In genomic region chr7:26551740-26552139, GRCh38 we compare ENCODE assay signal across 24 cellular contexts.
DNase-seq lines count a peak whose midpoint lies in the region; ATAC-seq, FAIRE-seq and TF ChIP-seq lines count a peak whose summit lies in the region.
"Had no signal": no experiment of that assay in that cellular context is flagged by ENCODE, and none has a peak within 500 bp of the region (broad histone marks: within the 10 kb centered on the region; RNA-seq: fewer than 3 reads in every experiment).

No MANE protein-coding gene starts in this region.

- H3K36me3 Mint-ChIP-seq in neural progenitor cell (no peaks in the 10 kb centered on the region), T-cell (no peaks in the 10 kb centered on the region)
- H3K36me3 Mint-ChIP-seq: CD14-positive monocyte; CD8-positive, alpha-beta memory T cell had no signal

- 42% methylated on average over 9 of the region's 9 CpGs for WGBS in HepG2 (ENCODE audit: low lambda C conversion rate)
- WGBS in right lobe of liver (ENCODE audit: insufficient coverage, low coverage, low lambda C conversion rate, missing lambda C conversion rate), result 63% methylated on average over 9 of the region's 9 CpGs

- no peaks in the 10 kb centered on the region for H3F3A ChIP-seq in neural progenitor cell (ENCODE audit: low read depth)

- H3K4me3 Mint-ChIP-seq in neural progenitor cell (no peak overlapping the region), T-cell (no peak overlapping the region)
- H3K4me3 Mint-ChIP-seq: CD14-positive monocyte; CD4-positive, alpha-beta T cell; CD8-positive, alpha-beta memory T cell had no signal

- no peaks in the 10 kb centered on the region for H3K9me3 ChIP-seq in HepG2 (ENCODE audit: low read length)
- H3K9me3 ChIP-seq in right lobe of liver, result no peaks in the 10 kb centered on the region
- H3K9me3 ChIP-seq in neural progenitor cell (ENCODE audit: low read depth), result no peaks in the 10 kb centered on the region
- H3K9me3 ChIP-seq: BE2C; BLaER1 treated with 17β-estradiol and CSF1 and Interleukin-3, amounts not matched to agents 10 nM and 100 nM had no signal

- ATAC-seq in HepG2 (no peak), right lobe of liver (no peak), T-cell (replicated peaks in 1 of 4) (no peak)
- ATAC-seq: GM12878 had no signal

- H3K27me3 Mint-ChIP-seq in neural progenitor cell (ENCODE audit: insufficient read depth, low read depth) (peaks cover 7% of the 10 kb centered on the region), T-cell (peaks cover 22 to 34% of the 10 kb centered on the region in 2 donors)

- H3K9me3 Mint-ChIP-seq in neural progenitor cell (no peaks in the 10 kb centered on the region), T-cell (no peaks in the 10 kb centered on the region)
- H3K9me3 Mint-ChIP-seq: CD4-positive, alpha-beta T cell had no signal

- no peak for TF ChIP-seq RAD21 in HepG2 (CRISPR knock-in tag; IDR thresholded peaks at IDR 0.05)

- TF ChIP-seq POLR2A in HepG2 (IDR thresholded peaks at IDR 0.05; ENCODE audit: insufficient read depth in 1 of 2, low read depth in 2 of 2, low read length in 2 of 2) (no peak), right lobe of liver (IDR thresholded peaks at IDR 0.05) (no peak)

- FAIRE-seq in HepG2 (lab: Jason Lieb, UNC), result no peak
- FAIRE-seq: A204.1, D721Med, GM12878, GM19239, H1 had no signal

- TF ChIP-seq CTCF in HepG2 (CRISPR knock-in tag; IDR thresholded peaks at IDR 0.05) (no peak), right lobe of liver (IDR thresholded peaks at IDR 0.05) (no peak), neural progenitor cell (IDR thresholded peaks at IDR 0.05) (no peak)

- H3K27me3 ChIP-seq in HepG2 (ENCODE audit: control insufficient read depth in 1 of 2, insufficient read depth in 2 of 2, low read length in 2 of 2), result peaks cover 2 to 31% of the 10 kb centered on the region in 2 experiments; a peak in 4 of 5 replicates
- no peaks in the 10 kb centered on the region for H3K27me3 ChIP-seq in right lobe of liver
- H3K27me3 ChIP-seq in neural progenitor cell, result no peaks in the 10 kb centered on the region
- H3K27me3 ChIP-seq: BLaER1 treated with 17β-estradiol and CSF1 and Interleukin-3, amounts not matched to agents 10 nM and 100 nM had no signal

- no peak overlapping the region for H3K9ac ChIP-seq in HepG2 (ENCODE audit: insufficient read depth, low read depth, low read length)
- H3K9ac ChIP-seq in neural progenitor cell, result no peak overlapping the region
- H3K9ac ChIP-seq: BLaER1 treated with 17β-estradiol and CSF1 and Interleukin-3, amounts not matched to agents 10 nM and 100 nM; GM23248 had no signal

- POLR2A ChIA-PET in HepG2 (lab: Yijun Ruan, JAX) (no interaction called here), T-cell (lab: Charles Lee) (no interaction called here)

- no peak overlapping the region for H3K4me2 ChIP-seq in HepG2 (ENCODE audit: low read depth, low read length)
- no peak overlapping the region for H3K4me2 ChIP-seq in neural progenitor cell
- H3K4me2 ChIP-seq: BLaER1 treated with 17β-estradiol and CSF1 and Interleukin-3, amounts not matched to agents 10 nM and 100 nM had no signal

- no peak overlapping the region for H3K27ac ChIP-seq in HepG2 (ENCODE audit: extremely low read length, insufficient read depth, low read length)
- H3K27ac ChIP-seq in right lobe of liver, result no peak overlapping the region
- no peak overlapping the region for H3K27ac ChIP-seq in neural progenitor cell
- H3K27ac ChIP-seq: 22Rv1; BLaER1 treated with 17β-estradiol and CSF1 and Interleukin-3, amounts not matched to agents 10 nM and 100 nM; GM23248 had no signal

- H3K27ac Mint-ChIP-seq in neural progenitor cell, result no peak overlapping the region
- no peak overlapping the region for H3K27ac Mint-ChIP-seq in T-cell
- H3K27ac Mint-ChIP-seq: CD4-positive, alpha-beta T cell; CD8-positive, alpha-beta memory T cell had no signal

- H3K4me1 ChIP-seq in HepG2 (ENCODE audit: insufficient read depth, low read length) (no peaks in the 10 kb centered on the region), right lobe of liver (no peaks in the 10 kb centered on the region), neural progenitor cell (no peaks in the 10 kb centered on the region)
- H3K4me1 ChIP-seq: BE2C; BLaER1 treated with 17β-estradiol and CSF1 and Interleukin-3, amounts not matched to agents 10 nM and 100 nM had no signal

- H3K79me2 ChIP-seq in HepG2 (ENCODE audit: insufficient read depth, low read length) (no peaks in the 10 kb centered on the region), neural progenitor cell (ENCODE audit: low read depth) (no peaks in the 10 kb centered on the region)

- DNase-seq in HepG2 (ENCODE audit: low spot score) (no peak), right lobe of liver (no peak), SW480 (ENCODE audit: low spot score) (peak; percentile 20), neural progenitor cell (ENCODE audit: low spot score) (no peak), SKM-1 treated with dmso at 0.1 percent for 144 hours (lab: John Stamatoyannopoulos, UW; ENCODE audit: unreplicated experiment) (no peak), T-cell (no peak)
- DNase-seq: BE2C; CD4-positive, alpha-beta T cell; CD8-positive, alpha-beta memory T cell; DMS 273 treated with DMSO at 0.1 percent for 48 hours; DMS79; EL; GDM1; GM23248; H7; HCEC 1CT had no signal

- H2AFZ ChIP-seq in HepG2 (ENCODE audit: low read length), result no peak overlapping the region
- peak overlapping the region; percentile 34 for H2AFZ ChIP-seq in neural progenitor cell (replicated peaks)
- H2AFZ ChIP-seq: GM23248 had no signal

- CTCF ChIA-PET in HepG2 (lab: Yijun Ruan, JAX; ENCODE audit: low intra/inter-chr PET ratio, low total read pairs), result no interaction called here
- CTCF ChIA-PET in T-cell (lab: Charles Lee), result no interaction called here

- no TSS peak for BruUV-seq in HepG2 (replicated peaks; lab: Mats Ljungman, UMichigan)

- no peaks in the 10 kb centered on the region for H4K20me1 ChIP-seq in HepG2 (ENCODE audit: insufficient read depth, low read length)
- no peaks in the 10 kb centered on the region for H4K20me1 ChIP-seq in neural progenitor cell (ENCODE audit: low read depth)
- H4K20me1 ChIP-seq: BLaER1 treated with 17β-estradiol and CSF1 and Interleukin-3, amounts not matched to agents 10 nM and 100 nM had no signal

- H3K4me3 ChIP-seq in HepG2 (replicated peaks in 1 of 3; ENCODE audit: insufficient read depth in 1 of 3, low read depth in 2 of 3, low read length in 3 of 3) (no peak overlapping the region), right lobe of liver (no peak overlapping the region), neural progenitor cell (no peak overlapping the region)
- H3K4me3 ChIP-seq: BLaER1 treated with 17β-estradiol and CSF1 and Interleukin-3, amounts not matched to agents 10 nM and 100 nM; GM12878; GM23248 had no signal

- TF ChIP-seq EP300 in HepG2 (IDR thresholded peaks at IDR 0.05; ENCODE audit: low read depth in 2 of 2, low read length in 2 of 2) (no peak), HepG2 (CRISPR knock-in tag; IDR thresholded peaks at IDR 0.05; ENCODE audit: borderline replicate concordance) (no peak)

- intact Hi-C loops in HepG2 (cut with micrococcal nuclease; ENCODE audit: unreplicated experiment), result no loop called here
- intact Hi-C loops in right lobe of liver (cut with DNase I), result no loop called here

- in situ Hi-C loops in HepG2 (cut with HindIII; ENCODE audit: extremely low pct_ligation_motif_present, low pct_unique_long_range_greater_than_20kb), result no loop called here

- H3K36me3 ChIP-seq in HepG2 (replicated peaks in 1 of 2; ENCODE audit: control insufficient read depth in 1 of 2, insufficient read depth in 2 of 2, low read length in 2 of 2), result no peaks in the 10 kb centered on the region
- H3K36me3 ChIP-seq in right lobe of liver, result no peaks in the 10 kb centered on the region
- no peaks in the 10 kb centered on the region for H3K36me3 ChIP-seq in neural progenitor cell
- H3K36me3 ChIP-seq: BE2C; BLaER1 treated with 17β-estradiol and CSF1 and Interleukin-3, amounts not matched to agents 10 nM and 100 nM had no signal

- H3K4me1 Mint-ChIP-seq in neural progenitor cell, result peaks cover 6% of the 10 kb centered on the region
- no peaks in the 10 kb centered on the region for H3K4me1 Mint-ChIP-seq in T-cell
- H3K4me1 Mint-ChIP-seq: CD8-positive, alpha-beta memory T cell had no signal

TF ChIP-seq in HepG2, 621 proteins besides CTCF, POLR2A, EP300 and RAD21:
- TF ChIP-seq ZSCAN31 (CRISPR knock-in tag; IDR thresholded peaks at IDR 0.05; ENCODE audit: low read depth) (no peak), ZNF543 (CRISPR knock-in tag; IDR thresholded peaks at IDR 0.05) (no peak), MNT (IDR thresholded peaks at IDR 0.05) (peak; percentile 92)
